1 cellular context compared by ENCODE assay signal in genomic region chr1:154877370-154877974, GRCh38.
TF ChIP-seq lines count a peak whose summit lies in the region.

No MANE protein-coding gene starts in this region.

TF ChIP-seq in A549, 52 proteins besides CTCF, POLR2A, EP300 and RAD21 (continued from another document):
- TF ChIP-seq, protein P1, sequence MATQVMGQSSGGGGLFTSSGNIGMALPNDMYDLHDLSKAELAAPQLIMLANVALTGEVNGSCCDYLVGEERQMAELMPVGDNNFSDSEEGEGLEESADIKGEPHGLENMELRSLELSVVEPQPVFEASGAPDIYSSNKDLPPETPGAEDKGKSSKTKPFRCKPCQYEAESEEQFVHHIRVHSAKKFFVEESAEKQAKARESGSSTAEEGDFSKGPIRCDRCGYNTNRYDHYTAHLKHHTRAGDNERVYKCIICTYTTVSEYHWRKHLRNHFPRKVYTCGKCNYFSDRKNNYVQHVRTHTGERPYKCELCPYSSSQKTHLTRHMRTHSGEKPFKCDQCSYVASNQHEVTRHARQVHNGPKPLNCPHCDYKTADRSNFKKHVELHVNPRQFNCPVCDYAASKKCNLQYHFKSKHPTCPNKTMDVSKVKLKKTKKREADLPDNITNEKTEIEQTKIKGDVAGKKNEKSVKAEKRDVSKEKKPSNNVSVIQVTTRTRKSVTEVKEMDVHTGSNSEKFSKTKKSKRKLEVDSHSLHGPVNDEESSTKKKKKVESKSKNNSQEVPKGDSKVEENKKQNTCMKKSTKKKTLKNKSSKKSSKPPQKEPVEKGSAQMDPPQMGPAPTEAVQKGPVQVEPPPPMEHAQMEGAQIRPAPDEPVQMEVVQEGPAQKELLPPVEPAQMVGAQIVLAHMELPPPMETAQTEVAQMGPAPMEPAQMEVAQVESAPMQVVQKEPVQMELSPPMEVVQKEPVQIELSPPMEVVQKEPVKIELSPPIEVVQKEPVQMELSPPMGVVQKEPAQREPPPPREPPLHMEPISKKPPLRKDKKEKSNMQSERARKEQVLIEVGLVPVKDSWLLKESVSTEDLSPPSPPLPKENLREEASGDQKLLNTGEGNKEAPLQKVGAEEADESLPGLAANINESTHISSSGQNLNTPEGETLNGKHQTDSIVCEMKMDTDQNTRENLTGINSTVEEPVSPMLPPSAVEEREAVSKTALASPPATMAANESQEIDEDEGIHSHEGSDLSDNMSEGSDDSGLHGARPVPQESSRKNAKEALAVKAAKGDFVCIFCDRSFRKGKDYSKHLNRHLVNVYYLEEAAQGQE (IDR thresholded peaks at IDR 0.05): no peak
- no peak for TF ChIP-seq HDAC2 (IDR thresholded peaks at IDR 0.05)
- no peak for TF ChIP-seq FOSB (CRISPR knock-in tag; IDR thresholded peaks at IDR 0.05)
- TF ChIP-seq ZC3H11A (IDR thresholded peaks at IDR 0.05): no peak
- no peak for TF ChIP-seq FOXS1 (CRISPR knock-in tag; IDR thresholded peaks at IDR 0.05)
- TF ChIP-seq MAFK (IDR thresholded peaks at IDR 0.05; ENCODE audit: partially characterized antibody): no peak
